ENCODE assay signal across 16 cellular contexts in genomic region chr5:96873469-96873868, GRCh38. TPM values are rescaled to one million over a fixed set of nuclear protein-coding genes. Genes with fewer than 3 reads are reported as not detected.
DNase-seq lines count a peak whose midpoint lies in the region; ATAC-seq lines count a peak whose summit lies in the region.
"Had no signal": no experiment of that assay in that cellular context is flagged by ENCODE, and none has a peak within 500 bp of the region (broad histone marks: within the 10 kb centered on the region; RNA-seq: fewer than 3 reads in every experiment).

No MANE protein-coding gene starts in this region.

- H3K9me3 Mint-ChIP-seq in activated CD8-positive, alpha-beta memory T cell treated with anti-CD3 and anti-CD28 coated beads, Interleukin-2, amount 10 ng/mL, durations not matched to agents 7 days and 5 days (ENCODE audit: low read depth) = no peaks in the 10 kb centered on the region
- H3K9me3 Mint-ChIP-seq in IgD-negative memory B cell = no peaks in the 10 kb centered on the region
- peaks cover 3% of the 10 kb centered on the region for H3K9me3 Mint-ChIP-seq in activated T-helper 17 cell treated with anti-CD3 and anti-CD28 coated beads, Interleukin-2, amount 50 U/mL, for 72 hours
- no peaks in the 10 kb centered on the region for H3K9me3 Mint-ChIP-seq in natural killer cell treated with Interleukin-12 subunit alpha and Interleukin-12 subunit beta and Interleukin-15 and Interleukin-18, amount 100 ng/mL, for 72 hours
- H3K9me3 Mint-ChIP-seq: dendritic cell treated with granulocyte-macrophage colony-stimulating factor and Interleukin-4, amounts not matched to agents 40 ng/mL and 50 ng/mL, for 4 days; neural crest cell had no signal

- ATAC-seq in activated CD8-positive, alpha-beta memory T cell treated with anti-CD3 and anti-CD28 coated beads, Interleukin-2, amount 10 ng/mL, durations not matched to agents 7 days and 5 days = no peak
- ATAC-seq in activated T-helper 17 cell treated with anti-CD3 and anti-CD28 coated beads, Interleukin-2, amount 50 U/mL, for 72 hours (replicated peaks) = no peak
- ATAC-seq in natural killer cell treated with Interleukin-12 subunit alpha and Interleukin-12 subunit beta and Interleukin-15 and Interleukin-18, amount 100 ng/mL, for 72 hours = peak in 1 of 2 donors; percentile 13
- ATAC-seq: foreskin keratinocyte, SK-N-SH treated with all-trans-retinoic acid at 6 μM for 48 hours had no signal

- H3K27ac Mint-ChIP-seq in activated CD8-positive, alpha-beta memory T cell treated with anti-CD3 and anti-CD28 coated beads, Interleukin-2, amount 10 ng/mL, durations not matched to agents 7 days and 5 days = peak overlapping the region; percentile 55
- H3K27ac Mint-ChIP-seq in IgD-negative memory B cell = peak overlapping the region in 2 of 3 donors; percentile 39 to 99
- peak overlapping the region; percentile 91 for H3K27ac Mint-ChIP-seq in activated T-helper 17 cell treated with anti-CD3 and anti-CD28 coated beads, Interleukin-2, amount 50 U/mL, for 72 hours
- peak overlapping the region; percentile 98 for H3K27ac Mint-ChIP-seq in natural killer cell treated with Interleukin-12 subunit alpha and Interleukin-12 subunit beta and Interleukin-15 and Interleukin-18, amount 100 ng/mL, for 72 hours
- H3K27ac Mint-ChIP-seq: dendritic cell treated with granulocyte-macrophage colony-stimulating factor and Interleukin-4, amounts not matched to agents 40 ng/mL and 50 ng/mL, for 4 days had no signal

- CTCF ChIA-PET in activated CD8-positive, alpha-beta memory T cell treated with anti-CD3 and anti-CD28 coated beads, Interleukin-2, amount 10 ng/mL, durations not matched to agents 7 days and 5 days (lab: Charles Lee) = interaction anchor here (0.7 to 7.9 kb wide), 6 partner anchors 12 to 289 kb away, joined by 3 to 74 read pairs (median 5); partner anchors contain the start of gene ERAP1

- no peak for DNase-seq in activated CD8-positive, alpha-beta memory T cell treated with anti-CD3 and anti-CD28 coated beads, Interleukin-2, amount 10 ng/mL, durations not matched to agents 7 days and 5 days
- DNase-seq in activated CD8-positive, alpha-beta memory T cell treated with anti-CD3 and anti-CD28 coated beads, Interleukin-2, amount 50 U/mL, for 48 hours = no peak
- no peak for DNase-seq in natural killer cell treated with Interleukin-12 subunit alpha and Interleukin-12 subunit beta and Interleukin-15 and Interleukin-18, amount 100 ng/mL, for 72 hours (ENCODE audit: low spot score)
- no peak for DNase-seq in GOT3 (lab: John Stamatoyannopoulos, UW)
- no peak for DNase-seq in MV-4-11 (lab: John Stamatoyannopoulos, UW)
- DNase-seq in retina = no peak
- DNase-seq: foreskin keratinocyte, NCI-H1436 treated with DMSO at 0.1 percent for 48 hours, NCI-H2227 treated with DMSO at 0.1 percent for 48 hours, transverse colon had no signal

- H3K4me3 Mint-ChIP-seq in activated CD8-positive, alpha-beta memory T cell treated with anti-CD3 and anti-CD28 coated beads, Interleukin-2, amount 10 ng/mL, durations not matched to agents 7 days and 5 days = no peak overlapping the region
- peak overlapping the region in 1 of 4 donors; percentile 92 for H3K4me3 Mint-ChIP-seq in IgD-negative memory B cell
- peak overlapping the region; percentile 87 for H3K4me3 Mint-ChIP-seq in activated T-helper 17 cell treated with anti-CD3 and anti-CD28 coated beads, Interleukin-2, amount 50 U/mL, for 72 hours
- H3K4me3 Mint-ChIP-seq in natural killer cell treated with Interleukin-12 subunit alpha and Interleukin-12 subunit beta and Interleukin-15 and Interleukin-18, amount 100 ng/mL, for 72 hours = peak overlapping the region; percentile 89
- H3K4me3 Mint-ChIP-seq: dendritic cell treated with granulocyte-macrophage colony-stimulating factor and Interleukin-4, amounts not matched to agents 40 ng/mL and 50 ng/mL, for 4 days; neural crest cell had no signal

- H3K36me3 Mint-ChIP-seq in activated CD8-positive, alpha-beta memory T cell treated with anti-CD3 and anti-CD28 coated beads, Interleukin-2, amount 10 ng/mL, durations not matched to agents 7 days and 5 days = peaks cover 9% of the 10 kb centered on the region
- H3K36me3 Mint-ChIP-seq in IgD-negative memory B cell = no peaks in the 10 kb centered on the region
- no peaks in the 10 kb centered on the region for H3K36me3 Mint-ChIP-seq in activated T-helper 17 cell treated with anti-CD3 and anti-CD28 coated beads, Interleukin-2, amount 50 U/mL, for 72 hours (ENCODE audit: low read depth)
- H3K36me3 Mint-ChIP-seq in natural killer cell treated with Interleukin-12 subunit alpha and Interleukin-12 subunit beta and Interleukin-15 and Interleukin-18, amount 100 ng/mL, for 72 hours = peaks cover 16% of the 10 kb centered on the region

- H3K4me1 Mint-ChIP-seq in activated CD8-positive, alpha-beta memory T cell treated with anti-CD3 and anti-CD28 coated beads, Interleukin-2, amount 10 ng/mL, durations not matched to agents 7 days and 5 days = peaks cover 70% of the 10 kb centered on the region
- peaks cover 54 to 62% (median 62%) of the 10 kb centered on the region in 3 donors for H3K4me1 Mint-ChIP-seq in IgD-negative memory B cell
- H3K4me1 Mint-ChIP-seq in activated T-helper 17 cell treated with anti-CD3 and anti-CD28 coated beads, Interleukin-2, amount 50 U/mL, for 72 hours = peaks cover 41% of the 10 kb centered on the region
- H3K4me1 Mint-ChIP-seq in natural killer cell treated with Interleukin-12 subunit alpha and Interleukin-12 subunit beta and Interleukin-15 and Interleukin-18, amount 100 ng/mL, for 72 hours (ENCODE audit: low read depth in 2 of 2) = peaks cover 62 to 74% of the 10 kb centered on the region in 2 donors

- no peaks in the 10 kb centered on the region for H3K27me3 Mint-ChIP-seq in activated CD8-positive, alpha-beta memory T cell treated with anti-CD3 and anti-CD28 coated beads, Interleukin-2, amount 10 ng/mL, durations not matched to agents 7 days and 5 days
- no peaks in the 10 kb centered on the region for H3K27me3 Mint-ChIP-seq in IgD-negative memory B cell
- H3K27me3 Mint-ChIP-seq in activated T-helper 17 cell treated with anti-CD3 and anti-CD28 coated beads, Interleukin-2, amount 50 U/mL, for 72 hours = no peaks in the 10 kb centered on the region
- no peaks in the 10 kb centered on the region for H3K27me3 Mint-ChIP-seq in natural killer cell treated with Interleukin-12 subunit alpha and Interleukin-12 subunit beta and Interleukin-15 and Interleukin-18, amount 100 ng/mL, for 72 hours

RNA-seq across cellular contexts. Expression of gene ERAP2, which starts 2.8 kb away (rescaled TPM):
- total RNA-seq in activated CD8-positive, alpha-beta memory T cell treated with anti-CD3 and anti-CD28 coated beads, Interleukin-2, amount 10 ng/mL, durations not matched to agents 7 days and 5 days = 100 to 1,000 TPM in 1 of 2 experiments, 10 to 100 TPM in 1; 89.3 to 105 TPM
- polyA plus RNA-seq in IgD-negative memory B cell = 87.4 TPM
- 10 to 100 TPM; 37.2 to 74.0 TPM for total RNA-seq in activated T-helper 17 cell treated with anti-CD3 and anti-CD28 coated beads, Interleukin-2, amount 50 U/mL, for 72 hours
- 100 to 1,000 TPM; 103 to 301 TPM for total RNA-seq in natural killer cell treated with Interleukin-12 subunit alpha and Interleukin-12 subunit beta and Interleukin-15 and Interleukin-18, amount 100 ng/mL, for 72 hours
- total RNA-seq: H1, neural crest cell had no signal
